Comparison of ENCODE assay signal across 19 cellular contexts in the genomic region with DNA sequence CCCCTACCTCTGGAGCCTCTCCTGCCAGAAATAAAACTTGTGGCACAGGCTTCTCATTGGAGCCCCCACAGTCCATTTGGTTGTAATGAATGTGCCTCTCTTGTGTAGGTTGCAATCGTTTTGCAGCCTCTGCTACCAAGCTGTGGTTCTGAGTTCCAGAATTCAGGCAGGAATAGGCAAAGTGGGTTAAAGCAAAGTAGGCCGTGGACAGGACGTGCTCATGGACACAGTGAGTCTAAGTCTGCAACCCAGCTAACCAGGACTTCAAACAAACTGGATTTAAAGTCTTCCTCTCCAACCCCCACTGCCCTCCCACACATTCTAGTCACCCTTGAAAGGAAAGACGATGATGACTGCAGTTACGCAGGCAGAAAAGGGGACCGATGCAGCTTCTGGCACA.
DNase-seq lines count a peak whose midpoint lies in the region; ATAC-seq and TF ChIP-seq lines count a peak whose summit lies in the region.
"Had no signal": no experiment of that assay in that cellular context is flagged by ENCODE, and none has a peak within 500 bp of the region (broad histone marks: within the 10 kb centered on the region; RNA-seq: fewer than 3 reads in every experiment).

No MANE protein-coding gene starts in this region.

- TF ChIP-seq CTCF in WTC11 (IDR thresholded peaks at IDR 0.05) (no peak), dorsolateral prefrontal cortex (IDR thresholded peaks at IDR 0.05 in 54 of 56, conservative IDR thresholded peaks at IDR 0.05 in 2 of 56; ENCODE audit: low read depth in 1 of 56, partially characterized antibody in 56 of 56) (no peak), vagina (IDR thresholded peaks at IDR 0.05) (no peak)

- no peak overlapping the region for H3K4me3 Mint-ChIP-seq in WTC11
- H3K4me3 Mint-ChIP-seq: CD14-positive monocyte; CD4-positive, alpha-beta memory T cell; GM23338; IgD-negative memory B cell had no signal

- POLR2A ChIA-PET in WTC11 (lab: Charles Lee), result no interaction called here

- no peak for TF ChIP-seq POLR2A in vagina (IDR thresholded peaks at IDR 0.05)

- no peaks in the 10 kb centered on the region for H3K27me3 ChIP-seq in dorsolateral prefrontal cortex
- H3K27me3 ChIP-seq in vagina, result no peaks in the 10 kb centered on the region
- H3K27me3 ChIP-seq: BLaER1 had no signal

- intact Hi-C loops in dorsolateral prefrontal cortex (cut with DNase I), result no loop called here
- intact Hi-C loops in vagina (cut with DNase I), result no loop called here

- H3K27ac ChIP-seq in dorsolateral prefrontal cortex (peak overlapping the region in 18 of 59 donors; percentile 2 to 63 (median 38)), vagina (no peak overlapping the region)
- H3K27ac ChIP-seq: BLaER1 had no signal

- no peaks in the 10 kb centered on the region for H3K36me3 Mint-ChIP-seq in WTC11
- H3K36me3 Mint-ChIP-seq: CD14-positive monocyte; CD4-positive, alpha-beta memory T cell; IgD-negative memory B cell had no signal

- H3K4me1 ChIP-seq in vagina, result peaks cover 20% of the 10 kb centered on the region
- H3K4me1 ChIP-seq: BLaER1 had no signal

- H3K9me3 ChIP-seq in vagina, result no peaks in the 10 kb centered on the region
- H3K9me3 ChIP-seq: BLaER1 had no signal

- H3K9me3 Mint-ChIP-seq in WTC11, result no peaks in the 10 kb centered on the region
- H3K9me3 Mint-ChIP-seq: CD14-positive monocyte; CD4-positive, alpha-beta memory T cell; GM23338; IgD-negative memory B cell had no signal

- peaks cover 3% of the 10 kb centered on the region; the same call in 1 of the 2 replicates for H3K4me1 Mint-ChIP-seq in WTC11
- H3K4me1 Mint-ChIP-seq: CD14-positive monocyte; CD4-positive, alpha-beta memory T cell; GM23338; IgD-negative memory B cell had no signal

- H3K27me3 Mint-ChIP-seq in WTC11 (ENCODE audit: low read depth), result no peaks in the 10 kb centered on the region; the same call in 1 of the 2 replicates

- DNase-seq in WTC11 (ENCODE audit: low spot score) (no peak), dorsolateral prefrontal cortex (peak in 6 of 10 donors; percentile 4 to 54 (median 40)), occipital lobe (lab: John Stamatoyannopoulos, UW) (peak; percentile 39), superior temporal gyrus (ENCODE audit: extremely low spot score) (peak; percentile 27), GF-D8 (lab: John Stamatoyannopoulos, UW) (no peak), vagina (ENCODE audit: extremely low spot score in 2 of 2) (no peak)
- DNase-seq: 8988T; CD4-positive, alpha-beta memory T cell; DMS153; DMS79; GDM1; H7 had no signal

- no peak overlapping the region for H3K4me3 ChIP-seq in dorsolateral prefrontal cortex
- no peak overlapping the region for H3K4me3 ChIP-seq in vagina
- H3K4me3 ChIP-seq: BLaER1, GM23338 had no signal

- H3K36me3 ChIP-seq in vagina, result no peaks in the 10 kb centered on the region
- H3K36me3 ChIP-seq: BLaER1 had no signal

- H3K27ac Mint-ChIP-seq in WTC11, result peak overlapping the region; percentile 67; the same call in 1 of the 2 replicates
- H3K27ac Mint-ChIP-seq: CD14-positive monocyte; CD4-positive, alpha-beta memory T cell; GM23338; IgD-negative memory B cell had no signal

- CTCF ChIA-PET in WTC11 (lab: Charles Lee), result no interaction called here

- no peak for ATAC-seq in WTC11
- ATAC-seq in HG02759 (IDR thresholded peaks at IDR 0.05; ENCODE audit: unreplicated experiment), result no peak
- ATAC-seq: GM23338, HCT116, HepG2 had no signal

TF ChIP-seq in WTC11, 78 proteins besides CTCF, POLR2A, EP300 and RAD21 (continues in another document):
- TF ChIP-seq JUN (CRISPR knock-in tag; IDR thresholded peaks at IDR 0.05) (no peak), ZNF396 (CRISPR knock-in tag; IDR thresholded peaks at IDR 0.05; ENCODE audit: borderline replicate concordance) (no peak), MYBL2 (CRISPR knock-in tag; IDR thresholded peaks at IDR 0.05) (no peak), PRDM15 (CRISPR knock-in tag; IDR thresholded peaks at IDR 0.05) (no peak), ETV6 (CRISPR knock-in tag; IDR thresholded peaks at IDR 0.05) (no peak), USF2 (CRISPR knock-in tag; IDR thresholded peaks at IDR 0.05) (no peak)
- TF ChIP-seq, protein P1, sequence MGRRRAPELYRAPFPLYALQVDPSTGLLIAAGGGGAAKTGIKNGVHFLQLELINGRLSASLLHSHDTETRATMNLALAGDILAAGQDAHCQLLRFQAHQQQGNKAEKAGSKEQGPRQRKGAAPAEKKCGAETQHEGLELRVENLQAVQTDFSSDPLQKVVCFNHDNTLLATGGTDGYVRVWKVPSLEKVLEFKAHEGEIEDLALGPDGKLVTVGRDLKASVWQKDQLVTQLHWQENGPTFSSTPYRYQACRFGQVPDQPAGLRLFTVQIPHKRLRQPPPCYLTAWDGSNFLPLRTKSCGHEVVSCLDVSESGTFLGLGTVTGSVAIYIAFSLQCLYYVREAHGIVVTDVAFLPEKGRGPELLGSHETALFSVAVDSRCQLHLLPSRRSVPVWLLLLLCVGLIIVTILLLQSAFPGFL (CRISPR knock-in tag; IDR thresholded peaks at IDR 0.05; ENCODE audit: borderline replicate concordance), result no peak
- TF ChIP-seq, protein P2, sequence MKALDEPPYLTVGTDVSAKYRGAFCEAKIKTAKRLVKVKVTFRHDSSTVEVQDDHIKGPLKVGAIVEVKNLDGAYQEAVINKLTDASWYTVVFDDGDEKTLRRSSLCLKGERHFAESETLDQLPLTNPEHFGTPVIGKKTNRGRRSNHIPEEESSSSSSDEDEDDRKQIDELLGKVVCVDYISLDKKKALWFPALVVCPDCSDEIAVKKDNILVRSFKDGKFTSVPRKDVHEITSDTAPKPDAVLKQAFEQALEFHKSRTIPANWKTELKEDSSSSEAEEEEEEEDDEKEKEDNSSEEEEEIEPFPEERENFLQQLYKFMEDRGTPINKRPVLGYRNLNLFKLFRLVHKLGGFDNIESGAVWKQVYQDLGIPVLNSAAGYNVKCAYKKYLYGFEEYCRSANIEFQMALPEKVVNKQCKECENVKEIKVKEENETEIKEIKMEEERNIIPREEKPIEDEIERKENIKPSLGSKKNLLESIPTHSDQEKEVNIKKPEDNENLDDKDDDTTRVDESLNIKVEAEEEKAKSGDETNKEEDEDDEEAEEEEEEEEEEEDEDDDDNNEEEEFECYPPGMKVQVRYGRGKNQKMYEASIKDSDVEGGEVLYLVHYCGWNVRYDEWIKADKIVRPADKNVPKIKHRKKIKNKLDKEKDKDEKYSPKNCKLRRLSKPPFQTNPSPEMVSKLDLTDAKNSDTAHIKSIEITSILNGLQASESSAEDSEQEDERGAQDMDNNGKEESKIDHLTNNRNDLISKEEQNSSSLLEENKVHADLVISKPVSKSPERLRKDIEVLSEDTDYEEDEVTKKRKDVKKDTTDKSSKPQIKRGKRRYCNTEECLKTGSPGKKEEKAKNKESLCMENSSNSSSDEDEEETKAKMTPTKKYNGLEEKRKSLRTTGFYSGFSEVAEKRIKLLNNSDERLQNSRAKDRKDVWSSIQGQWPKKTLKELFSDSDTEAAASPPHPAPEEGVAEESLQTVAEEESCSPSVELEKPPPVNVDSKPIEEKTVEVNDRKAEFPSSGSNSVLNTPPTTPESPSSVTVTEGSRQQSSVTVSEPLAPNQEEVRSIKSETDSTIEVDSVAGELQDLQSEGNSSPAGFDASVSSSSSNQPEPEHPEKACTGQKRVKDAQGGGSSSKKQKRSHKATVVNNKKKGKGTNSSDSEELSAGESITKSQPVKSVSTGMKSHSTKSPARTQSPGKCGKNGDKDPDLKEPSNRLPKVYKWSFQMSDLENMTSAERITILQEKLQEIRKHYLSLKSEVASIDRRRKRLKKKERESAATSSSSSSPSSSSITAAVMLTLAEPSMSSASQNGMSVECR (CRISPR knock-in tag; IDR thresholded peaks at IDR 0.05; ENCODE audit: borderline replicate concordance), result no peak

Comparison
In these comparisons a context has a peak if more than half of its experiments do, and no peak if none do; other contexts are left out.
1. DNase-seq: peak in dorsolateral prefrontal cortex (6 of 10), occipital lobe (single experiment) and superior temporal gyrus (single experiment); none in WTC11 (single experiment), GF-D8 (single experiment) and vagina (0 of 2).